In the genomic region with DNA sequence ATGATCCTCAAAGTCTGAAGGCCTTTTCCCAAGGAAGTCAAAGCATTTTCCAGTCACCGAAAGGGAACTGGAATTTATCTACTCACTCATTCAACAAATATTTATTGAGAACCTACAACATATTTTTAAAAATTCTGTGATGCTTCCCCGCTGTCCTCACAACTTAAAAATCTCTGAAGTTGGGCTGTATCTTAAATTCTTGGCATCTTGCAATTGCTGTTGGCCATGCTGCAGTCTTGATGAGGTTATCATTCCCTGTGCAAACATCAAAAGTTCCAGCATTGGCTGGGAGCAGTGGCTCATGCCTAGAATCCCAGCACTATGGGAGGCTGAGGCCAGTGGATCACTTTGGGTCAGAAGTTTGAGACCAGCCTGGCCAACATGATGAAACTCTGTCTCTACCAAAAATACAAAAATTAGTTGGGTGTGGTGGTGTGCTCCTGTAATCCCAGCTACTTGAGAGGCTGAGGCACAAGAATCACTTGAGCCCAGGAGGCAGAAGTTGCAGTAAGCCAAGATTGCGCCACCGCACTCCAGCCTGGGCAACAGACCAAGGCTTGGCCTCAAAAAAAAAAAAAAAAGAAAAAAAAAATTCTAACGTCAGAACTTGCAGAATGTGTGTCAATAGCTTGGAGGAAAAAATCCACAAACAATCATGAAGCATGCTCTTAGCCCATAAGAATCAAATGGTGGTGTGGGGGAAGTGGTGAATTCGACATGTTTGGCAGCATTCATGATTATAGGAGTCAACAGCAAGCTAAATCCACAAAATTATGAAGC, we compare ENCODE assay signal across 15 cellular contexts. TPM values are rescaled to one million over a fixed set of nuclear protein-coding genes. Genes with fewer than 3 reads are reported as not detected.
DNase-seq lines count a peak whose midpoint lies in the region; ATAC-seq, FAIRE-seq and TF ChIP-seq lines count a peak whose summit lies in the region.
"Had no signal": no experiment of that assay in that cellular context is flagged by ENCODE, and none has a peak within 500 bp of the region (broad histone marks: within the 10 kb centered on the region; RNA-seq: fewer than 3 reads in every experiment).

No MANE protein-coding gene starts in this region.

- H3K4me2 ChIP-seq in astrocyte (ENCODE audit: low read length): no peak overlapping the region

- intact Hi-C loops in Right ventricle myocardium superior (cut with DNase I) (no loop called here), cardiac septum (cut with DNase I) (no loop called here), right cardiac atrium (cut with DNase I) (no loop called here)

- H3K4me1 Mint-ChIP-seq in astrocyte (ENCODE audit: low read depth, unreplicated experiment): peaks cover 5% of the 10 kb centered on the region
- peaks cover 18% of the 10 kb centered on the region for H3K4me1 Mint-ChIP-seq in stimulated activated effector memory CD8-positive, alpha-beta T cell treated with anti-CD3 and anti-CD28 coated beads, Interleukin-12 subunit alpha, Interleukin-12 subunit beta, amount 100 ng/mL, for 72 hours

- H3K27ac ChIP-seq in astrocyte (ENCODE audit: low read depth, low read length) (no peak overlapping the region), right cardiac atrium (ENCODE audit: low read length) (no peak overlapping the region)
- H3K27ac ChIP-seq: psoas muscle had no signal

- H3K4me3 ChIP-seq in astrocyte (ENCODE audit: insufficient read depth, low read depth, low read length): no peak overlapping the region
- no peak overlapping the region for H3K4me3 ChIP-seq in right cardiac atrium (ENCODE audit: low read length)
- H3K4me3 ChIP-seq: dorsolateral prefrontal cortex, psoas muscle had no signal

- TF ChIP-seq CTCF in astrocyte (IDR thresholded peaks at IDR 0.05; ENCODE audit: insufficient read depth, low read depth, low read length): no peak

- H3K79me2 ChIP-seq in astrocyte (ENCODE audit: insufficient read depth, low read length): no peaks in the 10 kb centered on the region

- no peak overlapping the region for H2AFZ ChIP-seq in astrocyte (ENCODE audit: low read depth, low read length)

- H4K20me1 ChIP-seq in astrocyte (ENCODE audit: insufficient read depth, low read length): no peaks in the 10 kb centered on the region

- no peak overlapping the region for H3K27ac Mint-ChIP-seq in astrocyte (ENCODE audit: unreplicated experiment)
- no peak overlapping the region for H3K27ac Mint-ChIP-seq in stimulated activated effector memory CD8-positive, alpha-beta T cell treated with anti-CD3 and anti-CD28 coated beads, Interleukin-12 subunit alpha, Interleukin-12 subunit beta, amount 100 ng/mL, for 72 hours
- H3K27ac Mint-ChIP-seq: activated naive CD8-positive, alpha-beta T cell treated with anti-CD3 and anti-CD28 coated beads for 36 hours had no signal

- H3K27me3 Mint-ChIP-seq in astrocyte (ENCODE audit: low read depth, unreplicated experiment): peaks cover 33% of the 10 kb centered on the region

- H3K9me3 Mint-ChIP-seq in astrocyte (ENCODE audit: unreplicated experiment): no peaks in the 10 kb centered on the region
- H3K9me3 Mint-ChIP-seq in stimulated activated effector memory CD8-positive, alpha-beta T cell treated with anti-CD3 and anti-CD28 coated beads, Interleukin-12 subunit alpha, Interleukin-12 subunit beta, amount 100 ng/mL, for 72 hours: no peaks in the 10 kb centered on the region
- H3K9me3 Mint-ChIP-seq: activated naive CD8-positive, alpha-beta T cell treated with anti-CD3 and anti-CD28 coated beads for 36 hours had no signal

- H3K4me3 Mint-ChIP-seq in astrocyte (ENCODE audit: unreplicated experiment): no peak overlapping the region
- no peak overlapping the region for H3K4me3 Mint-ChIP-seq in stimulated activated effector memory CD8-positive, alpha-beta T cell treated with anti-CD3 and anti-CD28 coated beads, Interleukin-12 subunit alpha, Interleukin-12 subunit beta, amount 100 ng/mL, for 72 hours
- H3K4me3 Mint-ChIP-seq: activated naive CD8-positive, alpha-beta T cell treated with anti-CD3 and anti-CD28 coated beads for 36 hours had no signal

- H3K9me3 ChIP-seq in astrocyte (ENCODE audit: insufficient read depth, low read depth, low read length) (no peaks in the 10 kb centered on the region), right cardiac atrium (ENCODE audit: control insufficient read depth, low read length) (no peaks in the 10 kb centered on the region)
- H3K9me3 ChIP-seq: psoas muscle had no signal

- no peaks in the 10 kb centered on the region for H3K36me3 Mint-ChIP-seq in astrocyte (ENCODE audit: low read depth, unreplicated experiment)
- H3K36me3 Mint-ChIP-seq in stimulated activated effector memory CD8-positive, alpha-beta T cell treated with anti-CD3 and anti-CD28 coated beads, Interleukin-12 subunit alpha, Interleukin-12 subunit beta, amount 100 ng/mL, for 72 hours: peaks cover 4% of the 10 kb centered on the region
- H3K36me3 Mint-ChIP-seq: activated naive CD8-positive, alpha-beta T cell treated with anti-CD3 and anti-CD28 coated beads for 36 hours had no signal

- H3K27me3 ChIP-seq in astrocyte (ENCODE audit: insufficient read depth, low read length) (peaks cover 2% of the 10 kb centered on the region), right cardiac atrium (ENCODE audit: control insufficient read depth, insufficient read depth) (no peaks in the 10 kb centered on the region)
- H3K27me3 ChIP-seq: dorsolateral prefrontal cortex had no signal

- FAIRE-seq in astrocyte (lab: Jason Lieb, UNC): no peak
- FAIRE-seq: RCC 7860, TTC549 had no signal

- no peak overlapping the region for H3K9ac ChIP-seq in astrocyte (ENCODE audit: low read length)

- ATAC-seq in Right ventricle myocardium superior (ENCODE audit: poor library complexity) (peak; percentile 27), right cardiac atrium (peak in 1 of 2 donors; percentile 40)
- no peak for ATAC-seq in stimulated activated effector memory CD8-positive, alpha-beta T cell treated with anti-CD3 and anti-CD28 coated beads, Interleukin-12 subunit alpha, Interleukin-12 subunit beta, amount 100 ng/mL, for 72 hours
- ATAC-seq: psoas muscle had no signal

- no peaks in the 10 kb centered on the region for H3K4me1 ChIP-seq in astrocyte (ENCODE audit: insufficient read depth, low read length)
- no peaks in the 10 kb centered on the region for H3K4me1 ChIP-seq in right cardiac atrium (ENCODE audit: control insufficient read depth, insufficient read depth, low read length)

- 58% methylated on average over 6 of the region's 6 CpGs for WGBS in right cardiac atrium

- DNase-seq in Right ventricle myocardium superior: peak; percentile 64
- DNase-seq in cardiac septum (ENCODE audit: low spot score): no peak
- DNase-seq in astrocyte (ENCODE audit: low read depth): peak; percentile 15
- peak; percentile 60 to 77 (median 76) for DNase-seq in right cardiac atrium
- DNase-seq in foreskin melanocyte: no peak
- DNase-seq in stimulated activated effector memory CD8-positive, alpha-beta T cell treated with anti-CD3 and anti-CD28 coated beads, Interleukin-12 subunit alpha, Interleukin-12 subunit beta, amount 100 ng/mL, for 72 hours (ENCODE audit: low spot score in 2 of 2): no peak
- DNase-seq in epidermal melanocyte (ENCODE audit: insufficient read length, low spot score): no peak
- DNase-seq in mesenteric fat pad (ENCODE audit: low spot score): no peak
- DNase-seq: activated naive CD8-positive, alpha-beta T cell treated with anti-CD3 and anti-CD28 coated beads for 36 hours; dorsolateral prefrontal cortex; KBM-7 had no signal

- no peaks in the 10 kb centered on the region for H3K36me3 ChIP-seq in astrocyte (ENCODE audit: insufficient read depth, low read length)

RNA-seq across cellular contexts. Expression of a gene that starts 34.9 kb away (rescaled TPM):
- total RNA-seq in Right ventricle myocardium superior (not detected), cardiac septum (not detected), astrocyte (not detected in 2 replicates), right cardiac atrium (not detected), mesenteric fat pad (not detected)
- not detected for polyA plus RNA-seq in right cardiac atrium
- total RNA-seq: activated naive CD8-positive, alpha-beta T cell treated with anti-CD3 and anti-CD28 coated beads for 36 hours; mononuclear cell; psoas muscle had no signal
- polyA plus RNA-seq: psoas muscle had no signal

RNA-seq across cellular contexts. Expression of a gene that starts 55.3 kb away (rescaled TPM):
- 0.22 TPM for total RNA-seq in Right ventricle myocardium superior
- total RNA-seq in cardiac septum: 0.13 TPM
- total RNA-seq in astrocyte: 0.05 and 0.14 TPM in 2 replicates
- total RNA-seq in right cardiac atrium: under 1 TPM; 0.06 to 0.20 (median 0.12) TPM
- polyA plus RNA-seq in right cardiac atrium: 0.07 TPM
- 0.19 TPM for total RNA-seq in mesenteric fat pad

Comparison
In these comparisons a context has a peak if more than half of its experiments do, and no peak if none do; other contexts are left out.
1. DNase-seq: peak in Right ventricle myocardium superior (single experiment), astrocyte (single experiment) and right cardiac atrium (3 of 3); none in cardiac septum (single experiment), foreskin melanocyte (single experiment), stimulated activated effector memory CD8-positive, alpha-beta T cell treated with anti-CD3 and anti-CD28 coated beads, Interleukin-12 subunit alpha, Interleukin-12 subunit beta, amount 100 ng/mL, for 72 hours (0 of 2), epidermal melanocyte (single experiment) and mesenteric fat pad (single experiment).